In the genomic region with DNA sequence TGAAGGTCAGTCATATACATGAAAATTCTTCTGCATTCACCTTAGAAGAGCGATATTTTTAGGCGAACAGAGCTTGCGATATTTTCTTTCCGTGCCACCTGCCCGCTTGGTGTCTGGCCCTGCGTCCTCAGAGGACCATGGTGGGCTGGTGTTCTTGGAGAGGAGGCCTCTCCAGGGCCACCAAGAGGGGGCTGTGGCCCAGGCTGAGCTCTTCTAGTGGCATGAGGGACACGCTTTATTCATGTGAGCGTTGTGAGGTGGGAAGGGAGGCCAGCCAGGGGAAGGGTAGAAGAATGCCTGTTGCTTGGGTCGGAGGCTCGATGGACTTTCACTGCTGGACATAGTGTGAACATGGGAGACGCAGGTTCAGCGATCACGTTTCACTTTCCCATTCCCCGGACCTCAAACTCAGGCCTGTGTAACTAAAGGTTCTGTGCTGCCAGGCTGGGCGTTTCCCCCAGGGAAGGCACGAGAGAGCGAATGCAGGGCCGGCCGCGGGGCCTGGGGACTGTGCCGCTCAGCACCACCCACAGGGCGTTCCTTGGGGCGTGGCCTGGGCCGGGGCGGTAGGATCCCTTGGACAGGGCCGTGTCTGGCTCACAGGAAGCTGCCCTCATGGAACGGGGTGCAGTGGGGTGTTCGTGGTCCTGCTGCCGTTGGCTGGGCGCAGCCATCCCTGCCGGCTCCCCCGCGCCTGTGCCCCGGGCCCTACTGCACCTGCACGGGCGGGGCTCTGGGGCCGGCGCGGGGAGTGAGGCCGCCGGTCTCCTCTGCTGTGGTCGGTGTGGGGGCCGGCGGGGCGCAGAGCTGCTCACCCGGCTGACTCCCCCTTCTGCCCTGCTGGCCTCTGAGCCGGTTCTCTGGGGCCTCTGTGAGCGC, we compare ENCODE assay signal across 1 cellular context.
TF ChIP-seq lines count a peak whose summit lies in the region.

No MANE protein-coding gene starts in this region.

TF ChIP-seq in HepG2, 621 proteins besides CTCF, POLR2A, EP300 and RAD21 (continued from another document):
- TF ChIP-seq, protein P1, sequence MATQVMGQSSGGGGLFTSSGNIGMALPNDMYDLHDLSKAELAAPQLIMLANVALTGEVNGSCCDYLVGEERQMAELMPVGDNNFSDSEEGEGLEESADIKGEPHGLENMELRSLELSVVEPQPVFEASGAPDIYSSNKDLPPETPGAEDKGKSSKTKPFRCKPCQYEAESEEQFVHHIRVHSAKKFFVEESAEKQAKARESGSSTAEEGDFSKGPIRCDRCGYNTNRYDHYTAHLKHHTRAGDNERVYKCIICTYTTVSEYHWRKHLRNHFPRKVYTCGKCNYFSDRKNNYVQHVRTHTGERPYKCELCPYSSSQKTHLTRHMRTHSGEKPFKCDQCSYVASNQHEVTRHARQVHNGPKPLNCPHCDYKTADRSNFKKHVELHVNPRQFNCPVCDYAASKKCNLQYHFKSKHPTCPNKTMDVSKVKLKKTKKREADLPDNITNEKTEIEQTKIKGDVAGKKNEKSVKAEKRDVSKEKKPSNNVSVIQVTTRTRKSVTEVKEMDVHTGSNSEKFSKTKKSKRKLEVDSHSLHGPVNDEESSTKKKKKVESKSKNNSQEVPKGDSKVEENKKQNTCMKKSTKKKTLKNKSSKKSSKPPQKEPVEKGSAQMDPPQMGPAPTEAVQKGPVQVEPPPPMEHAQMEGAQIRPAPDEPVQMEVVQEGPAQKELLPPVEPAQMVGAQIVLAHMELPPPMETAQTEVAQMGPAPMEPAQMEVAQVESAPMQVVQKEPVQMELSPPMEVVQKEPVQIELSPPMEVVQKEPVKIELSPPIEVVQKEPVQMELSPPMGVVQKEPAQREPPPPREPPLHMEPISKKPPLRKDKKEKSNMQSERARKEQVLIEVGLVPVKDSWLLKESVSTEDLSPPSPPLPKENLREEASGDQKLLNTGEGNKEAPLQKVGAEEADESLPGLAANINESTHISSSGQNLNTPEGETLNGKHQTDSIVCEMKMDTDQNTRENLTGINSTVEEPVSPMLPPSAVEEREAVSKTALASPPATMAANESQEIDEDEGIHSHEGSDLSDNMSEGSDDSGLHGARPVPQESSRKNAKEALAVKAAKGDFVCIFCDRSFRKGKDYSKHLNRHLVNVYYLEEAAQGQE (IDR thresholded peaks at IDR 0.05; ENCODE audit: borderline replicate concordance in 1 of 2, low read depth in 1 of 2, low read length in 2 of 2): no peak
TF ChIP-seq in HepG2: peak in this region for 36.
